ENCODE assay signal across 20 cellular contexts in the genomic region with DNA sequence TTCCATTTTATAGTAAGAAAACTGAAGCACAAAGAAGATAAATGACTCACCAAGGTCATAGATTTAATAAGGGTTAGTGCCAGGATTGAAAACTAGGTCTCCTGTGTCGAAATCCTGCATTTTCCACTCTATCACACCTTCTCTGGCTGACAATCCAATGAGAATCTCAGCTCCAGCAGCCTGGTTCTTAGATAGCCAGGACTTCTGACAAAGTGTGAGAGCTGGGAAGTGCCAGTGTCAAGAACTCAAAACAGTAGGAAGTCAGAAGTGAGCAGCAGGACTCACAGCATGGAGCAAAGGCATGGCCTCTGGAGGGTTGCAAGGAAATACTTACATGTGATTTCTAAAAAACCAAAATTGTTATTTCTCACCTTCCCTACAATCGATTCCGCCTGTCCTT.
"Had no signal": no experiment of that assay in that cellular context is flagged by ENCODE, and none has a peak within 500 bp of the region (broad histone marks: within the 10 kb centered on the region; RNA-seq: fewer than 3 reads in every experiment).

No MANE protein-coding gene starts in this region.

- H3K4me1 Mint-ChIP-seq: naive thymus-derived CD4-positive, alpha-beta T cell; stimulated activated memory B cell treated with anti-CD40 and anti-IgM and Interleukin-4, amounts not matched to agents 10 μg/mL and 1 μg/mL and 100 μg/mL, for 72 hours had no signal

- H3K4me3 ChIP-seq: prostate gland, spleen, testis, tibial nerve, upper lobe of right lung had no signal

- H3K4me3 Mint-ChIP-seq: dendritic cell treated with granulocyte-macrophage colony-stimulating factor and Interleukin-4, amounts not matched to agents 40 ng/mL and 50 ng/mL, for 4 days; effector memory CD8-positive, alpha-beta T cell; naive thymus-derived CD4-positive, alpha-beta T cell; nephron progenitor cell; stimulated activated memory B cell treated with anti-CD40 and anti-IgM and Interleukin-4, amounts not matched to agents 10 μg/mL and 1 μg/mL and 100 μg/mL, for 72 hours; stimulated activated naive CD8-positive, alpha-beta T cell treated with anti-CD3 and anti-CD28 coated beads, Interleukin-15, Interleukin-2, amounts not matched to agents 100 ng/mL and 50 ng/mL, for 24 hours had no signal

- ATAC-seq: effector memory CD8-positive, alpha-beta T cell; foreskin keratinocyte; left colon; naive thymus-derived CD4-positive, alpha-beta T cell; sciatic nerve; stimulated activated memory B cell treated with anti-CD40 and anti-IgM and Interleukin-4, amounts not matched to agents 10 μg/mL and 1 μg/mL and 100 μg/mL, for 72 hours; upper lobe of right lung had no signal

- H3K27me3 ChIP-seq: foreskin keratinocyte, spleen, testis, tibial nerve, upper lobe of right lung had no signal

- H3K27me3 Mint-ChIP-seq: dendritic cell treated with granulocyte-macrophage colony-stimulating factor and Interleukin-4, amounts not matched to agents 40 ng/mL and 50 ng/mL, for 4 days had no signal

- DNase-seq: effector memory CD8-positive, alpha-beta T cell; erythroblast; foreskin keratinocyte; left colon; naive thymus-derived CD4-positive, alpha-beta T cell; nephron progenitor cell; retina; spleen; stimulated activated CD4-positive, alpha-beta T cell treated with anti-CD3 and anti-CD28 coated beads, Interleukin-15, amount 100 ng/mL, for 24 hours; stimulated activated CD4-positive, alpha-beta T cell treated with anti-CD3 and anti-CD28 coated beads, Interleukin-1b, Interleukin-23, amount 100 ng/mL, for 48 hours; stimulated activated CD4-positive, alpha-beta T cell treated with anti-CD3 and anti-CD28 coated beads, Interleukin-4, amount 100 ng/mL, for 24 hours; testis; upper lobe of right lung had no signal

- H3K27ac Mint-ChIP-seq: dendritic cell treated with granulocyte-macrophage colony-stimulating factor and Interleukin-4, amounts not matched to agents 40 ng/mL and 50 ng/mL, for 4 days; effector memory CD8-positive, alpha-beta T cell; naive thymus-derived CD4-positive, alpha-beta T cell; nephron progenitor cell; stimulated activated memory B cell treated with anti-CD40 and anti-IgM and Interleukin-4, amounts not matched to agents 10 μg/mL and 1 μg/mL and 100 μg/mL, for 72 hours; stimulated activated naive CD8-positive, alpha-beta T cell treated with anti-CD3 and anti-CD28 coated beads, Interleukin-15, Interleukin-2, amounts not matched to agents 100 ng/mL and 50 ng/mL, for 24 hours had no signal

- H3K4me1 ChIP-seq: parathyroid adenoma, prostate gland, spleen, testis, tibial nerve, upper lobe of right lung had no signal

- H3K9me3 Mint-ChIP-seq: effector memory CD8-positive, alpha-beta T cell; nephron progenitor cell had no signal

- H3K36me3 Mint-ChIP-seq: naive thymus-derived CD4-positive, alpha-beta T cell; stimulated activated memory B cell treated with anti-CD40 and anti-IgM and Interleukin-4, amounts not matched to agents 10 μg/mL and 1 μg/mL and 100 μg/mL, for 72 hours had no signal

- H3K36me3 ChIP-seq: prostate gland, spleen, tibial nerve, upper lobe of right lung had no signal

- H3K27ac ChIP-seq: foreskin keratinocyte, parathyroid adenoma, prostate gland, spleen, testis, tibial nerve, upper lobe of right lung had no signal

- H3K9me3 ChIP-seq: prostate gland, testis, tibial nerve, upper lobe of right lung had no signal
